Comparison of ENCODE assay signal across 10 cellular contexts in the genomic region with DNA sequence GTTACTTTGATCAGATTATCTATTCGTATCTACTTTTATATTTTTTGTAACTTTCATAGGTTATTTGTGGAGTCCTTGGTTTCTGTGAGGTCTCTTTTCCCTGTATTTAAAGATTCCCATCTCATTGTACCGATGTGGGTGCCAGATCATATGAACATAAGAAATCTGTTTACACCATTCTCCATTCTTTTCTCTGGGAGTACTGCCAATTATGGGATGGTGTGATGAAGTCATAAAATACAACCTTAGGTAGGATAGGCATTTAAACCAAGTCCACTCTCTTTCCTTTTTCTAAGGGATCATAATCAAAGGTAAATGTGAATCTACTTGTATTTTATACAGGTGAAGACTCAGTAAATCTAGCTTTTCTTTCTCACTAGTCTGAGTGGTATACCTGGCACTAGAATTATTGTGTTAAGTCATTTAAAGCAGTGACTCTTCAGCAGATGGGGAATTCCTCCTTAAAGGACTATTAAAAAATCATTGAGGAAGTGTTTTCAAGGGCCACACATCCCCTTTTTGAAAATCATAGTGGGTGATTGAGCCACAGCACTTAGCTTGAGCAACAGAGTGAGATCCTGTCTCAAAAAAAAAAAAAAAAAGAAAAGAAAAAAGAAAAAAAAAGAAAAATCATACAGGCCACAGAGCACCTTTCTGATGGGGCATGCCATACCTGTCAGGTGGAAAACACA. TPM values are rescaled to one million over a fixed set of nuclear protein-coding genes. Genes with fewer than 3 reads are reported as not detected.
DNase-seq lines count a peak whose midpoint lies in the region; ATAC-seq and TF ChIP-seq lines count a peak whose summit lies in the region.
"Had no signal": no experiment of that assay in that cellular context is flagged by ENCODE, and none has a peak within 500 bp of the region (broad histone marks: within the 10 kb centered on the region; RNA-seq: fewer than 3 reads in every experiment).

No MANE protein-coding gene starts in this region.

- peak overlapping the region; percentile 16 for H3K27ac Mint-ChIP-seq in T-helper 17 cell

- CTCF ChIA-PET in BJ (lab: Yijun Ruan, JAX), result no interaction called here

- H3K27me3 Mint-ChIP-seq in T-helper 17 cell, result no peaks in the 10 kb centered on the region

- DNase-seq in BJ (ENCODE audit: low read depth) (peak; percentile 54), T-helper 17 cell (no peak), left lobe of liver (ENCODE audit: low spot score) (no peak), NCI-H82 treated with DMSO at 0.1 percent for 48 hours (lab: John Stamatoyannopoulos, UW; ENCODE audit: unreplicated experiment) (no peak), GM19240 (ENCODE audit: insufficient read length, low spot score) (no peak), islet precursor cell (no peak), coronary artery (ENCODE audit: low spot score) (no peak)
- DNase-seq: activated CD4-positive, alpha-beta T cell treated with anti-CD3 and anti-CD28 coated beads, Interleukin-2, amount 50 U/mL, for 48 hours; heart right ventricle had no signal

- H3K4me1 Mint-ChIP-seq in T-helper 17 cell, result peaks cover 32% of the 10 kb centered on the region

- H3K27me3 ChIP-seq in BJ (ENCODE audit: control insufficient read depth, insufficient read depth, low read length), result no peaks in the 10 kb centered on the region
- H3K27me3 ChIP-seq: heart right ventricle had no signal

- no peak overlapping the region for H3K4me3 ChIP-seq in BJ (ENCODE audit: low read depth, low read length)
- H3K4me3 ChIP-seq in coronary artery, result no peak overlapping the region
- H3K4me3 ChIP-seq: heart right ventricle had no signal

- H3K36me3 Mint-ChIP-seq in T-helper 17 cell (ENCODE audit: low read depth), result peaks cover 4% of the 10 kb centered on the region

- TF ChIP-seq CTCF in BJ (IDR thresholded peaks at IDR 0.05; ENCODE audit: insufficient read depth, low read depth, low read length) (no peak), coronary artery (IDR thresholded peaks at IDR 0.05) (no peak)

- ATAC-seq in HG03378 (IDR thresholded peaks at IDR 0.05; ENCODE audit: unreplicated experiment), result peak; percentile 50
- ATAC-seq in T-helper 17 cell, result peak; percentile 23
- ATAC-seq in left lobe of liver, result peak; percentile 16

- no peak overlapping the region for H3K27ac ChIP-seq in coronary artery

- H3K36me3 ChIP-seq in BJ (ENCODE audit: control insufficient read depth, insufficient read depth, low read length), result no peaks in the 10 kb centered on the region
- H3K36me3 ChIP-seq: heart right ventricle had no signal

- no peaks in the 10 kb centered on the region for H3K9me3 ChIP-seq in T-helper 17 cell (ENCODE audit: control insufficient read depth, low read length, poor library complexity, severe bottlenecking)

- no peak overlapping the region for H3K4me3 Mint-ChIP-seq in T-helper 17 cell

- POLR2A ChIA-PET in BJ (lab: Charles Lee), result no interaction called here

RNA-seq across cellular contexts. Expression of a gene that starts 12.3 kb away (rescaled TPM):
- polyA plus RNA-seq in BJ (2011; rRNA removed), result 41.6 and 50.1 TPM in 2 replicates
- polyA minus RNA-seq in BJ (2011; rRNA and poly(A)+ RNA removed), result 139 and 188 TPM in 2 replicates
- total RNA-seq in T-helper 17 cell (100 to 1,000 TPM; 682 to 814 TPM), left lobe of liver (29.7 TPM)

RNA-seq across cellular contexts. Expression of a gene that starts 58.0 kb away (rescaled TPM):
- polyA plus RNA-seq in BJ (2011; rRNA removed), result 30.3 and 31.2 TPM in 2 replicates
- polyA minus RNA-seq in BJ (2011; rRNA and poly(A)+ RNA removed), result 30.9 and 39.0 TPM in 2 replicates
- total RNA-seq in T-helper 17 cell, result 10 to 100 TPM; 30.6 to 31.7 TPM
- total RNA-seq in left lobe of liver, result 1.3 TPM

Comparison
In these comparisons a context has a peak if more than half of its experiments do, and no peak if none do; other contexts are left out.
1. RNA of a gene that starts 12.3 kb away (total RNA-seq): 682 to 814 TPM in T-helper 17 cell; 29.7 TPM in left lobe of liver (single experiment); every median in the first group is over 10 times any median in the second.
2. RNA of a gene that starts 58.0 kb away (total RNA-seq): 30.6 to 31.7 TPM in T-helper 17 cell; 1.3 TPM in left lobe of liver (single experiment); every median in the first group is over 10 times any median in the second.
3. Peak in every context shown above with its lines, with median percentiles within 50 percentile points of each other: ATAC-seq.